Comparison of ENCODE assay signal across 24 cellular contexts in the genomic region with DNA sequence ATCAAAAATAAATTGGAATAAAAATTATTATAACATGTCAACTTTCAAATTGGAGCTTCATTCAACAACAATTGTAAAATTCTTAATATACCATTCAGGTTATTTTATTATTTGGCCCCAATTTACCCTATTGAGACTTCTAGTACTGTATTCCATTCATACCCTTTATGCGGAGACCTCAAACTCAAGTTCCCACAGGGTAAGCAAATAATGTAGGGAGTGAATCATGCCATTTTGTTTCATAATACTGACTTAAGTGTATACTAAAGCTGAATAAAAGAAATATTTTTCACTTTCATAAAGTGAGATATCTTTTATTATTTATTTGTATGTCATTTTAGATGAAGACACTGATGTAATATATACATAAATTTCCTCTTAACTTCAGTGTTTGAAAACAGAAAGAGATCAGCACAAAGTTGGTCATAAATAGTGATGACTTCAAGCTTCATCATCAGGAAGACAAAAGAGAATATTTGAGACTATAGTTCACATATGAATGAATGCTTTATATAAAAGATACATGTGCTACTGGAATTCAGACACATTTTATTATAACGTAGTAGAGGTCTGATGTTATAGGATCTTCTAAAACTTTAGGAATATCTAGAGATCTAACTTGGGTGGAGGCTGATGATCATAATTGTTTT.
"Had no signal": no experiment of that assay in that cellular context is flagged by ENCODE, and none has a peak within 500 bp of the region (broad histone marks: within the 10 kb centered on the region; RNA-seq: fewer than 3 reads in every experiment).

No MANE protein-coding gene starts in this region.

- H3K27ac Mint-ChIP-seq: activated CD8-positive, alpha-beta T cell treated with anti-CD3 and anti-CD28 coated beads, Interleukin-2, amount 10 ng/mL, durations not matched to agents 7 days and 5 days; activated naive CD4-positive, alpha-beta T cell treated with anti-CD3 and anti-CD28 coated beads, Interleukin-2, amount 50 U/mL, for 24 hours; activated T-helper 1 cell treated with anti-CD3 and anti-CD28 coated beads, Interleukin-12 subunit alpha, Interleukin-12 subunit beta, Interleukin-2, Interleukin-4 antibody, amounts not matched to agents 30 ng/mL and 10 ng/mL and 1 ng/mL, durations not matched to agents 14 hours and 24 hours and 36 hours; WTC11 had no signal

- H3K4me1 Mint-ChIP-seq: activated naive CD4-positive, alpha-beta T cell treated with anti-CD3 and anti-CD28 coated beads, Interleukin-2, amount 50 U/mL, for 24 hours; central memory CD8-positive, alpha-beta T cell; WTC11 had no signal

- ATAC-seq: activated CD8-positive, alpha-beta T cell treated with anti-CD3 and anti-CD28 coated beads, Interleukin-2, amount 10 ng/mL, durations not matched to agents 7 days and 5 days; body of pancreas; PC-3; WTC11 had no signal

- H3K27me3 ChIP-seq: ascending aorta, body of pancreas had no signal

- H3K4me3 ChIP-seq: ascending aorta, body of pancreas had no signal

- H3K36me3 ChIP-seq: ascending aorta had no signal

- H3K9me3 Mint-ChIP-seq: activated naive CD4-positive, alpha-beta T cell treated with anti-CD3 and anti-CD28 coated beads, Interleukin-2, amount 50 U/mL, for 24 hours; WTC11 had no signal

- H3K27ac ChIP-seq: ascending aorta, body of pancreas, KMS-11 had no signal

- H3K4me2 ChIP-seq: KMS-11 had no signal

- H3K9ac ChIP-seq: KMS-11 had no signal

- H3K9me3 ChIP-seq: ascending aorta, body of pancreas had no signal

- H3K27me3 Mint-ChIP-seq: activated naive CD4-positive, alpha-beta T cell treated with anti-CD3 and anti-CD28 coated beads, Interleukin-2, amount 50 U/mL, for 24 hours; central memory CD8-positive, alpha-beta T cell had no signal

- H3K4me1 ChIP-seq: ascending aorta, body of pancreas had no signal

- H3K36me3 Mint-ChIP-seq: activated naive CD4-positive, alpha-beta T cell treated with anti-CD3 and anti-CD28 coated beads, Interleukin-2, amount 50 U/mL, for 24 hours; WTC11 had no signal

- DNase-seq: activated CD4-positive, alpha-beta T cell treated with anti-CD3 and anti-CD28 coated beads for 48 hours; activated CD4-positive, alpha-beta T cell treated with anti-CD3 and anti-CD28 coated beads, Interleukin-2, amount 50 U/mL, for 4 hours; activated CD4-positive, CD25-positive, alpha-beta regulatory T cell treated with anti-CD3 and anti-CD28 coated beads, Interleukin-2, amount 50 U/mL, for 72 hours; activated CD8-positive, alpha-beta memory T cell treated with anti-CD3 and anti-CD28 coated beads, Interleukin-2, amount 50 U/mL, for 48 hours; activated CD8-positive, alpha-beta T cell treated with anti-CD3 and anti-CD28 coated beads, Interleukin-2, amount 10 ng/mL, durations not matched to agents 7 days and 5 days; activated effector memory CD4-positive, alpha-beta T cell treated with Interleukin-2 at 50 U/mL for 16 hours; activated naive CD4-positive, alpha-beta T cell; activated T-cell treated with anti-CD3 and anti-CD28 coated beads, Interleukin-2, amount 50 U/mL, for 1 hour; amniotic stem cell; body of pancreas; NCI-H146; NCI-H187 treated with DMSO at 0.1 percent for 48 hours; NCI-H2081 treated with DMSO at 0.1 percent for 48 hours; NCI-H446; NCI-H524; PC-3; SIG-M5; SW 1271 had no signal

- H3K4me3 Mint-ChIP-seq: activated CD8-positive, alpha-beta T cell treated with anti-CD3 and anti-CD28 coated beads, Interleukin-2, amount 10 ng/mL, durations not matched to agents 7 days and 5 days; activated naive CD4-positive, alpha-beta T cell treated with anti-CD3 and anti-CD28 coated beads, Interleukin-2, amount 50 U/mL, for 24 hours; activated T-helper 1 cell treated with anti-CD3 and anti-CD28 coated beads, Interleukin-12 subunit alpha, Interleukin-12 subunit beta, Interleukin-2, Interleukin-4 antibody, amounts not matched to agents 30 ng/mL and 10 ng/mL and 1 ng/mL, durations not matched to agents 14 hours and 24 hours and 36 hours; central memory CD8-positive, alpha-beta T cell; WTC11 had no signal
